1 cellular context compared by ENCODE assay signal in genomic region chr15:74291101-74292071, GRCh38.
TF ChIP-seq lines count a peak whose summit lies in the region.

No MANE protein-coding gene starts in this region.

TF ChIP-seq in HEK293, 187 proteins besides CTCF, POLR2A, EP300 and RAD21 (continued from another document):
- TF ChIP-seq, protein P1, sequence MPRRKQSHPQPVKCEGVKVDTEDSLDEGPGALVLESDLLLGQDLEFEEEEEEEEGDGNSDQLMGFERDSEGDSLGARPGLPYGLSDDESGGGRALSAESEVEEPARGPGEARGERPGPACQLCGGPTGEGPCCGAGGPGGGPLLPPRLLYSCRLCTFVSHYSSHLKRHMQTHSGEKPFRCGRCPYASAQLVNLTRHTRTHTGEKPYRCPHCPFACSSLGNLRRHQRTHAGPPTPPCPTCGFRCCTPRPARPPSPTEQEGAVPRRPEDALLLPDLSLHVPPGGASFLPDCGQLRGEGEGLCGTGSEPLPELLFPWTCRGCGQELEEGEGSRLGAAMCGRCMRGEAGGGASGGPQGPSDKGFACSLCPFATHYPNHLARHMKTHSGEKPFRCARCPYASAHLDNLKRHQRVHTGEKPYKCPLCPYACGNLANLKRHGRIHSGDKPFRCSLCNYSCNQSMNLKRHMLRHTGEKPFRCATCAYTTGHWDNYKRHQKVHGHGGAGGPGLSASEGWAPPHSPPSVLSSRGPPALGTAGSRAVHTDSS (tag by site-specific recombination; IDR thresholded peaks at IDR 0.05): no peak
- TF ChIP-seq KLF9 (tag by site-specific recombination; IDR thresholded peaks at IDR 0.05; ENCODE audit: low read depth) (no peak), ZNF18 (tag by site-specific recombination; IDR thresholded peaks at IDR 0.05) (no peak), ZNF76 (tag by site-specific recombination; IDR thresholded peaks at IDR 0.05; ENCODE audit: borderline replicate concordance, low read depth) (no peak), ZNF223 (tag by site-specific recombination; IDR thresholded peaks at IDR 0.05) (no peak), ZNF362 (tag by site-specific recombination; IDR thresholded peaks at IDR 0.05) (no peak), ZNF548 (tag by site-specific recombination; IDR thresholded peaks at IDR 0.05) (no peak), ZBTB1 (tag by site-specific recombination; IDR thresholded peaks at IDR 0.05) (no peak), ZBTB44 (tag by site-specific recombination; IDR thresholded peaks at IDR 0.05) (peak; percentile 59), ZFP69B (tag by site-specific recombination; IDR thresholded peaks at IDR 0.05) (no peak; the same call in 1 of the 2 replicates), TSHZ1 (tag by site-specific recombination; IDR thresholded peaks at IDR 0.05; ENCODE audit: borderline replicate concordance) (no peak; the same call in 1 of the 2 replicates), ZNF677 (tag by site-specific recombination; IDR thresholded peaks at IDR 0.05) (no peak), ZNF449 (tag by site-specific recombination; IDR thresholded peaks at IDR 0.05) (peak; percentile 42; the same call in 1 of the 2 replicates), IKZF3 (tag by site-specific recombination; IDR thresholded peaks at IDR 0.05) (no peak), ZNF626 (tag by site-specific recombination; IDR thresholded peaks at IDR 0.05) (no peak), ZNF558 (tag by site-specific recombination; IDR thresholded peaks at IDR 0.05) (0 out of 2 replicates have a peak, but pooled peaks have one; percentile 11), ZNF580 (tag by site-specific recombination; IDR thresholded peaks at IDR 0.05) (no peak), GLI2 (tag by site-specific recombination; IDR thresholded peaks at IDR 0.05; ENCODE audit: borderline replicate concordance, low read depth) (no peak), ZNF585B (tag by site-specific recombination; IDR thresholded peaks at IDR 0.05) (no peak), KLF7 (tag by site-specific recombination; IDR thresholded peaks at IDR 0.05; ENCODE audit: borderline replicate concordance) (no peak), ZNF239 (tag by site-specific recombination; IDR thresholded peaks at IDR 0.05) (no peak), ZNF211 (tag by site-specific recombination; IDR thresholded peaks at IDR 0.05; ENCODE audit: low read depth) (no peak), ZNF510 (tag by site-specific recombination; IDR thresholded peaks at IDR 0.05; ENCODE audit: insufficient replicate concordance) (no peak), ZNF174 (tag by site-specific recombination; IDR thresholded peaks at IDR 0.05) (no peak), ZFP41 (tag by site-specific recombination; IDR thresholded peaks at IDR 0.05; ENCODE audit: borderline replicate concordance) (no peak), ZNF157 (tag by site-specific recombination; IDR thresholded peaks at IDR 0.05) (no peak), ZNF596 (tag by site-specific recombination; IDR thresholded peaks at IDR 0.05) (no peak), ZNF623 (tag by site-specific recombination; IDR thresholded peaks at IDR 0.05) (0 out of 2 replicates have a peak, but pooled peaks have one; percentile 11), ZSCAN30 (tag by site-specific recombination; IDR thresholded peaks at IDR 0.05) (peak; percentile 59; the same call in 1 of the 2 replicates), KLF16 (tag by site-specific recombination; IDR thresholded peaks at IDR 0.05) (peak; percentile 77; the same call in 1 of the 2 replicates), ZNF658 (tag by site-specific recombination; IDR thresholded peaks at IDR 0.05) (no peak), ZBTB6 (tag by site-specific recombination; IDR thresholded peaks at IDR 0.05) (no peak)
- TF ChIP-seq, protein P2, sequence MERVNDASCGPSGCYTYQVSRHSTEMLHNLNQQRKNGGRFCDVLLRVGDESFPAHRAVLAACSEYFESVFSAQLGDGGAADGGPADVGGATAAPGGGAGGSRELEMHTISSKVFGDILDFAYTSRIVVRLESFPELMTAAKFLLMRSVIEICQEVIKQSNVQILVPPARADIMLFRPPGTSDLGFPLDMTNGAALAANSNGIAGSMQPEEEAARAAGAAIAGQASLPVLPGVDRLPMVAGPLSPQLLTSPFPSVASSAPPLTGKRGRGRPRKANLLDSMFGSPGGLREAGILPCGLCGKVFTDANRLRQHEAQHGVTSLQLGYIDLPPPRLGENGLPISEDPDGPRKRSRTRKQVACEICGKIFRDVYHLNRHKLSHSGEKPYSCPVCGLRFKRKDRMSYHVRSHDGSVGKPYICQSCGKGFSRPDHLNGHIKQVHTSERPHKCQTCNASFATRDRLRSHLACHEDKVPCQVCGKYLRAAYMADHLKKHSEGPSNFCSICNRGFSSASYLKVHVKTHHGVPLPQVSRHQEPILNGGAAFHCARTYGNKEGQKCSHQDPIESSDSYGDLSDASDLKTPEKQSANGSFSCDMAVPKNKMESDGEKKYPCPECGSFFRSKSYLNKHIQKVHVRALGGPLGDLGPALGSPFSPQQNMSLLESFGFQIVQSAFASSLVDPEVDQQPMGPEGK (tag by site-specific recombination; IDR thresholded peaks at IDR 0.05): peak; percentile 74
- TF ChIP-seq, protein P3, sequence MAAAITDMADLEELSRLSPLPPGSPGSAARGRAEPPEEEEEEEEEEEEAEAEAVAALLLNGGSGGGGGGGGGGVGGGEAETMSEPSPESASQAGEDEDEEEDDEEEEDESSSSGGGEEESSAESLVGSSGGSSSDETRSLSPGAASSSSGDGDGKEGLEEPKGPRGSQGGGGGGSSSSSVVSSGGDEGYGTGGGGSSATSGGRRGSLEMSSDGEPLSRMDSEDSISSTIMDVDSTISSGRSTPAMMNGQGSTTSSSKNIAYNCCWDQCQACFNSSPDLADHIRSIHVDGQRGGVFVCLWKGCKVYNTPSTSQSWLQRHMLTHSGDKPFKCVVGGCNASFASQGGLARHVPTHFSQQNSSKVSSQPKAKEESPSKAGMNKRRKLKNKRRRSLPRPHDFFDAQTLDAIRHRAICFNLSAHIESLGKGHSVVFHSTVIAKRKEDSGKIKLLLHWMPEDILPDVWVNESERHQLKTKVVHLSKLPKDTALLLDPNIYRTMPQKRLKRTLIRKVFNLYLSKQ (tag by site-specific recombination; IDR thresholded peaks at IDR 0.05; ENCODE audit: borderline replicate concordance): no peak
